21 cellular contexts compared by ENCODE assay signal in genomic region chr3:163914567-163914966, GRCh38.
"Had no signal": no experiment of that assay in that cellular context is flagged by ENCODE, and none has a peak within 500 bp of the region (broad histone marks: within the 10 kb centered on the region; RNA-seq: fewer than 3 reads in every experiment).

No MANE protein-coding gene starts in this region.

- H3K27me3 ChIP-seq: esophagus muscularis mucosa, gastrocnemius medialis, heart right ventricle, neural progenitor cell, pancreas, stomach had no signal

- H3K9ac ChIP-seq: neural progenitor cell had no signal

- H3K4me1 ChIP-seq: esophagus muscularis mucosa, gastrocnemius medialis, heart right ventricle, left ventricle myocardium inferior, lower lobe of right lung, neural progenitor cell, pancreas, stomach had no signal

- H3K4me2 ChIP-seq: neural progenitor cell had no signal

- DNase-seq: effector memory CD8-positive, alpha-beta T cell; gastrocnemius medialis; heart right ventricle; kidney; left cardiac atrium; left ventricle myocardium inferior; lower lobe of right lung; midbrain; nucleus accumbens; pancreas; right cardiac atrium; small intestine; stimulated activated CD4-positive, alpha-beta T cell treated with anti-CD3 and anti-CD28 coated beads, Interleukin-12 subunit alpha, Interleukin-12 subunit beta, amount 100 ng/mL, for 4 hours; stimulated activated naive CD4-positive, alpha-beta T cell; stomach; substantia nigra had no signal

- H3K27ac ChIP-seq: epithelial cell of prostate, esophagus muscularis mucosa, gastrocnemius medialis, heart right ventricle, left ventricle myocardium inferior, lower lobe of right lung, neural progenitor cell, pancreas, stomach, thoracic aorta had no signal

- H3K36me3 ChIP-seq: esophagus muscularis mucosa, gastrocnemius medialis, heart right ventricle, left ventricle myocardium inferior, lower lobe of right lung, neural progenitor cell, pancreas, stomach, thoracic aorta had no signal

- ATAC-seq: effector memory CD8-positive, alpha-beta T cell; gastrocnemius medialis; heart right ventricle; left cardiac atrium; lower lobe of right lung; natural killer cell treated with Interleukin-12 subunit alpha and Interleukin-12 subunit beta and Interleukin-15 and Interleukin-18, amount 100 ng/mL, for 72 hours; pancreas; right cardiac atrium had no signal

- H3K4me3 ChIP-seq: esophagus muscularis mucosa, gastrocnemius medialis, heart right ventricle, left ventricle myocardium inferior, lower lobe of right lung, neural progenitor cell, pancreas, stomach, thoracic aorta had no signal

- H3K9me3 ChIP-seq: esophagus muscularis mucosa, gastrocnemius medialis, heart right ventricle, left ventricle myocardium inferior, lower lobe of right lung, pancreas, stomach, thoracic aorta had no signal

- H2AFZ ChIP-seq: neural progenitor cell had no signal
